ENCODE assay signal across 1 cellular context in the genomic region with DNA sequence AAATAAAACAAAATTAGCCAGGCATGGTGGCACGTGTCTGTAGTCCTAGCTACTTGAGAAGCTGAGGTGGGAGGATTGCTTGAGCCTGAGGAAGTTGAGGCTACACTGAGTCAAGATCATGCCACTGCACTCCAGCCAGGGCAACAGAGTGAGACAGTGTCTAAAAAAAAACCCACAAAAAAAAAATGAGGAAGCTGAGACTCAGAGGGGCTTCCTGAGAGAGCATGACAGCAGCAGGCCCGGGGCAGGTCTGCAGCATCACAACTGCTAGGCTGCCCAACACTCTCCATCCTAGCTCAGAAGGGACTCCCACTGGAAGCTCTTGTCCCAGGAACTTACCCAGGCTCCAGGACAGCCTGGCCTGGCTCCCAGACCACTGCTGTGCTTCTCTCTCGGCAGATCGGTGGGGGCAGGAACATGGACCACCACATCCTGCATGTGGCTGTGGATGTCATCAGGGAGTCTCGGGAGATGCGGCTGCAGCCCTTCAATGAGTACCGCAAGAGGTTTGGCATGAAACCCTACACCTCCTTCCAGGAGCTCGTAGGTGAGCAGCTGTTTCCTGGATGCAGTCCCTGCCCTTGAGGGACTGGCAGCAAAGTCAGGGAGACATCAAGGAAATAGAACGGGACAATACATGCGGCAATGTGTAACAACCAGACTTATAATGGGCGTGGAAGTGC.
TF ChIP-seq lines count a peak whose summit lies in the region.

No MANE protein-coding gene starts in this region.

TF ChIP-seq in H1, 55 proteins besides CTCF, POLR2A, EP300 and RAD21 (continued from another document):
- TF ChIP-seq, protein P1, sequence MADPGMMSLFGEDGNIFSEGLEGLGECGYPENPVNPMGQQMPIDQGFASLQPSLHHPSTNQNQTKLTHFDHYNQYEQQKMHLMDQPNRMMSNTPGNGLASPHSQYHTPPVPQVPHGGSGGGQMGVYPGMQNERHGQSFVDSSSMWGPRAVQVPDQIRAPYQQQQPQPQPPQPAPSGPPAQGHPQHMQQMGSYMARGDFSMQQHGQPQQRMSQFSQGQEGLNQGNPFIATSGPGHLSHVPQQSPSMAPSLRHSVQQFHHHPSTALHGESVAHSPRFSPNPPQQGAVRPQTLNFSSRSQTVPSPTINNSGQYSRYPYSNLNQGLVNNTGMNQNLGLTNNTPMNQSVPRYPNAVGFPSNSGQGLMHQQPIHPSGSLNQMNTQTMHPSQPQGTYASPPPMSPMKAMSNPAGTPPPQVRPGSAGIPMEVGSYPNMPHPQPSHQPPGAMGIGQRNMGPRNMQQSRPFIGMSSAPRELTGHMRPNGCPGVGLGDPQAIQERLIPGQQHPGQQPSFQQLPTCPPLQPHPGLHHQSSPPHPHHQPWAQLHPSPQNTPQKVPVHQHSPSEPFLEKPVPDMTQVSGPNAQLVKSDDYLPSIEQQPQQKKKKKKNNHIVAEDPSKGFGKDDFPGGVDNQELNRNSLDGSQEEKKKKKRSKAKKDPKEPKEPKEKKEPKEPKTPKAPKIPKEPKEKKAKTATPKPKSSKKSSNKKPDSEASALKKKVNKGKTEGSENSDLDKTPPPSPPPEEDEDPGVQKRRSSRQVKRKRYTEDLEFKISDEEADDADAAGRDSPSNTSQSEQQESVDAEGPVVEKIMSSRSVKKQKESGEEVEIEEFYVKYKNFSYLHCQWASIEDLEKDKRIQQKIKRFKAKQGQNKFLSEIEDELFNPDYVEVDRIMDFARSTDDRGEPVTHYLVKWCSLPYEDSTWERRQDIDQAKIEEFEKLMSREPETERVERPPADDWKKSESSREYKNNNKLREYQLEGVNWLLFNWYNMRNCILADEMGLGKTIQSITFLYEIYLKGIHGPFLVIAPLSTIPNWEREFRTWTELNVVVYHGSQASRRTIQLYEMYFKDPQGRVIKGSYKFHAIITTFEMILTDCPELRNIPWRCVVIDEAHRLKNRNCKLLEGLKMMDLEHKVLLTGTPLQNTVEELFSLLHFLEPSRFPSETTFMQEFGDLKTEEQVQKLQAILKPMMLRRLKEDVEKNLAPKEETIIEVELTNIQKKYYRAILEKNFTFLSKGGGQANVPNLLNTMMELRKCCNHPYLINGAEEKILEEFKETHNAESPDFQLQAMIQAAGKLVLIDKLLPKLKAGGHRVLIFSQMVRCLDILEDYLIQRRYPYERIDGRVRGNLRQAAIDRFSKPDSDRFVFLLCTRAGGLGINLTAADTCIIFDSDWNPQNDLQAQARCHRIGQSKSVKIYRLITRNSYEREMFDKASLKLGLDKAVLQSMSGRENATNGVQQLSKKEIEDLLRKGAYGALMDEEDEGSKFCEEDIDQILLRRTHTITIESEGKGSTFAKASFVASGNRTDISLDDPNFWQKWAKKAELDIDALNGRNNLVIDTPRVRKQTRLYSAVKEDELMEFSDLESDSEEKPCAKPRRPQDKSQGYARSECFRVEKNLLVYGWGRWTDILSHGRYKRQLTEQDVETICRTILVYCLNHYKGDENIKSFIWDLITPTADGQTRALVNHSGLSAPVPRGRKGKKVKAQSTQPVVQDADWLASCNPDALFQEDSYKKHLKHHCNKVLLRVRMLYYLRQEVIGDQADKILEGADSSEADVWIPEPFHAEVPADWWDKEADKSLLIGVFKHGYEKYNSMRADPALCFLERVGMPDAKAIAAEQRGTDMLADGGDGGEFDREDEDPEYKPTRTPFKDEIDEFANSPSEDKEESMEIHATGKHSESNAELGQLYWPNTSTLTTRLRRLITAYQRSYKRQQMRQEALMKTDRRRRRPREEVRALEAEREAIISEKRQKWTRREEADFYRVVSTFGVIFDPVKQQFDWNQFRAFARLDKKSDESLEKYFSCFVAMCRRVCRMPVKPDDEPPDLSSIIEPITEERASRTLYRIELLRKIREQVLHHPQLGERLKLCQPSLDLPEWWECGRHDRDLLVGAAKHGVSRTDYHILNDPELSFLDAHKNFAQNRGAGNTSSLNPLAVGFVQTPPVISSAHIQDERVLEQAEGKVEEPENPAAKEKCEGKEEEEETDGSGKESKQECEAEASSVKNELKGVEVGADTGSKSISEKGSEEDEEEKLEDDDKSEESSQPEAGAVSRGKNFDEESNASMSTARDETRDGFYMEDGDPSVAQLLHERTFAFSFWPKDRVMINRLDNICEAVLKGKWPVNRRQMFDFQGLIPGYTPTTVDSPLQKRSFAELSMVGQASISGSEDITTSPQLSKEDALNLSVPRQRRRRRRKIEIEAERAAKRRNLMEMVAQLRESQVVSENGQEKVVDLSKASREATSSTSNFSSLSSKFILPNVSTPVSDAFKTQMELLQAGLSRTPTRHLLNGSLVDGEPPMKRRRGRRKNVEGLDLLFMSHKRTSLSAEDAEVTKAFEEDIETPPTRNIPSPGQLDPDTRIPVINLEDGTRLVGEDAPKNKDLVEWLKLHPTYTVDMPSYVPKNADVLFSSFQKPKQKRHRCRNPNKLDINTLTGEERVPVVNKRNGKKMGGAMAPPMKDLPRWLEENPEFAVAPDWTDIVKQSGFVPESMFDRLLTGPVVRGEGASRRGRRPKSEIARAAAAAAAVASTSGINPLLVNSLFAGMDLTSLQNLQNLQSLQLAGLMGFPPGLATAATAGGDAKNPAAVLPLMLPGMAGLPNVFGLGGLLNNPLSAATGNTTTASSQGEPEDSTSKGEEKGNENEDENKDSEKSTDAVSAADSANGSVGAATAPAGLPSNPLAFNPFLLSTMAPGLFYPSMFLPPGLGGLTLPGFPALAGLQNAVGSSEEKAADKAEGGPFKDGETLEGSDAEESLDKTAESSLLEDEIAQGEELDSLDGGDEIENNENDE (IDR thresholded peaks at IDR 0.05; ENCODE audit: insufficient replicate concordance, low read length) = no peak
- TF ChIP-seq KDM5A (IDR thresholded peaks at IDR 0.05; ENCODE audit: low read length) = no peak
- TF ChIP-seq USF2 (IDR thresholded peaks at IDR 0.05; ENCODE audit: low read length) = no peak
- no peak for TF ChIP-seq JUN (IDR thresholded peaks at IDR 0.05; ENCODE audit: low read depth, low read length)
- TF ChIP-seq MAX (IDR thresholded peaks at IDR 0.05) = no peak
- TF ChIP-seq CHD1 (IDR thresholded peaks at IDR 0.05; ENCODE audit: low read depth, low read length) = no peak
- TF ChIP-seq YY1 (IDR thresholded peaks at IDR 0.05; ENCODE audit: low read depth, low read length) = no peak
TF ChIP-seq in H1: peak in this region for 0.
